18 cellular contexts compared by ENCODE assay signal in genomic region chr11:131883332-131883731, GRCh38.
"Had no signal": no experiment of that assay in that cellular context is flagged by ENCODE, and none has a peak within 500 bp of the region (broad histone marks: within the 10 kb centered on the region; RNA-seq: fewer than 3 reads in every experiment).

No MANE protein-coding gene starts in this region.

- H3K4me3 ChIP-seq: colonic mucosa, lower lobe of right lung, pancreas, right lobe of liver, thoracic aorta, tibial nerve, upper lobe of left lung had no signal

- H3K4me1 ChIP-seq: colonic mucosa, lower lobe of right lung, pancreas, right lobe of liver, tibial nerve, upper lobe of left lung had no signal

- H3K27ac Mint-ChIP-seq: dendritic cell treated with granulocyte-macrophage colony-stimulating factor and Interleukin-4, amounts not matched to agents 40 ng/mL and 50 ng/mL, for 4 days; natural killer cell; stimulated activated naive B cell treated with anti-CD40 and anti-IgM and Interleukin-4, amounts not matched to agents 10 μg/mL and 1 μg/mL and 100 μg/mL, for 72 hours; stimulated activated naive CD8-positive, alpha-beta T cell treated with anti-CD3 and anti-CD28 coated beads, Interleukin-15, Interleukin-2, amounts not matched to agents 100 ng/mL and 50 ng/mL, for 24 hours had no signal

- H3K27ac ChIP-seq: colonic mucosa, lower lobe of right lung, neutrophil, pancreas, right lobe of liver, thoracic aorta, tibial nerve, upper lobe of left lung had no signal

- H3K4me1 Mint-ChIP-seq: natural killer cell; stimulated activated naive B cell treated with anti-CD40 and anti-IgM and Interleukin-4, amounts not matched to agents 10 μg/mL and 1 μg/mL and 100 μg/mL, for 72 hours had no signal

- ATAC-seq: left ventricle myocardium superior; lower lobe of right lung; natural killer cell; pancreas; right lobe of liver; stimulated activated naive B cell treated with anti-CD40 and anti-IgM and Interleukin-4, amounts not matched to agents 10 μg/mL and 1 μg/mL and 100 μg/mL, for 72 hours had no signal

- H3K27me3 Mint-ChIP-seq: stimulated activated naive B cell treated with anti-CD40 and anti-IgM and Interleukin-4, amounts not matched to agents 10 μg/mL and 1 μg/mL and 100 μg/mL, for 72 hours; stimulated activated naive CD8-positive, alpha-beta T cell treated with anti-CD3 and anti-CD28 coated beads, Interleukin-15, Interleukin-2, amounts not matched to agents 100 ng/mL and 50 ng/mL, for 24 hours had no signal

- DNase-seq: colonic mucosa; effector CD8-positive, alpha-beta T cell; hypothalamus; left ventricle myocardium superior; lower lobe of right lung; natural killer cell; pancreas; right lobe of liver; small intestine; stimulated activated CD4-positive, alpha-beta T cell treated with anti-CD3 and anti-CD28 coated beads, Interleukin-15, amount 100 ng/mL, for 24 hours; stimulated activated CD4-positive, alpha-beta T cell treated with anti-CD3 and anti-CD28 coated beads, Interleukin-2, amount 100 ng/mL, for 48 hours; stimulated activated naive B cell treated with anti-CD40 and anti-IgM and Interleukin-4, amounts not matched to agents 10 μg/mL and 1 μg/mL and 100 μg/mL, for 72 hours; upper lobe of left lung had no signal

- H3K9me3 Mint-ChIP-seq: dendritic cell treated with granulocyte-macrophage colony-stimulating factor and Interleukin-4, amounts not matched to agents 40 ng/mL and 50 ng/mL, for 4 days; natural killer cell had no signal

- H3K27me3 ChIP-seq: colonic mucosa, right lobe of liver, tibial nerve, upper lobe of left lung had no signal

- H3K9me3 ChIP-seq: colonic mucosa, lower lobe of right lung, neutrophil, pancreas, right lobe of liver, thoracic aorta, tibial nerve, upper lobe of left lung had no signal

- H3K4me3 Mint-ChIP-seq: dendritic cell treated with granulocyte-macrophage colony-stimulating factor and Interleukin-4, amounts not matched to agents 40 ng/mL and 50 ng/mL, for 4 days; natural killer cell; stimulated activated naive B cell treated with anti-CD40 and anti-IgM and Interleukin-4, amounts not matched to agents 10 μg/mL and 1 μg/mL and 100 μg/mL, for 72 hours; stimulated activated naive CD8-positive, alpha-beta T cell treated with anti-CD3 and anti-CD28 coated beads, Interleukin-15, Interleukin-2, amounts not matched to agents 100 ng/mL and 50 ng/mL, for 24 hours had no signal

- H3K36me3 ChIP-seq: colonic mucosa, lower lobe of right lung, neutrophil, pancreas, right lobe of liver, thoracic aorta, tibial nerve, upper lobe of left lung had no signal

- H3K36me3 Mint-ChIP-seq: natural killer cell; stimulated activated naive B cell treated with anti-CD40 and anti-IgM and Interleukin-4, amounts not matched to agents 10 μg/mL and 1 μg/mL and 100 μg/mL, for 72 hours had no signal
